In genomic region chr17:56926704-56927103, GRCh38 we compare ENCODE assay signal across 23 cellular contexts. TPM values are rescaled to one million over a fixed set of nuclear protein-coding genes. Genes with fewer than 3 reads are reported as not detected.
DNase-seq lines count a peak whose midpoint lies in the region; ATAC-seq, FAIRE-seq and TF ChIP-seq lines count a peak whose summit lies in the region.
"Had no signal": no experiment of that assay in that cellular context is flagged by ENCODE, and none has a peak within 500 bp of the region (broad histone marks: within the 10 kb centered on the region; RNA-seq: fewer than 3 reads in every experiment).

No MANE protein-coding gene starts in this region.

- H3K36me3 ChIP-seq in K562 (ENCODE audit: control insufficient read depth, insufficient read depth, low read length): no peaks in the 10 kb centered on the region

- H3K27ac ChIP-seq in K562 (ENCODE audit: extremely low read depth, low read depth, low read length) (no peak overlapping the region), foreskin keratinocyte (no peak overlapping the region)
- H3K27ac ChIP-seq: HL-60 had no signal

- H3K27me3 ChIP-seq in K562 (ENCODE audit: control insufficient read depth in 2 of 2, insufficient read depth in 2 of 2, low read length in 2 of 2): no peaks in the 10 kb centered on the region
- no peaks in the 10 kb centered on the region for H3K27me3 ChIP-seq in foreskin keratinocyte

- H4K20me1 ChIP-seq in K562 (replicated peaks; ENCODE audit: control insufficient read depth, insufficient read depth, low read length): no peaks in the 10 kb centered on the region

- intact Hi-C loops in K562 (cut with micrococcal nuclease): no loop called here

- POLR2A ChIA-PET in K562 (lab: Yijun Ruan, JAX): no interaction called here

- H3K4me2 ChIP-seq in K562 (ENCODE audit: insufficient read depth, low read length): no peak overlapping the region

- no peak overlapping the region for H3K4me3 Mint-ChIP-seq in progenitor cell of endocrine pancreas (ENCODE audit: low read depth)
- H3K4me3 Mint-ChIP-seq: CD14-positive monocyte had no signal

- no peak overlapping the region for H3K4me3 ChIP-seq in K562

- DNase-seq in SIG-M5 treated with dmso at 0.1 percent for 504 hours (lab: John Stamatoyannopoulos, UW; ENCODE audit: unreplicated experiment) (peak; percentile 44), SIG-M5 (lab: John Stamatoyannopoulos, UW) (no peak), K562 (ENCODE audit: extremely low read depth in 1 of 4, low spot score in 3 of 4) (no peak), progenitor cell of endocrine pancreas (ENCODE audit: low spot score, unreplicated experiment) (no peak), foreskin keratinocyte (no peak), NCI-H748 treated with DMSO at 0.1 percent for 48 hours (lab: John Stamatoyannopoulos, UW) (no peak)
- DNase-seq in stimulated activated CD4-positive, alpha-beta T cell treated with anti-CD3 and anti-CD28 coated beads, Interleukin-4, amount 100 ng/mL, for 24 hours: no peak
- DNase-seq: EL; HCEC 1CT; Kasumi-1; MM.1S; NCI-H1105; NCI-H146; NCI-H2029; NCI-H2227 treated with DMSO at 0.1 percent for 48 hours; NCI-H510A treated with DMSO at 0.1 percent for 48 hours; NCI-H774; NK-92 treated with Interleukin-12 subunit alpha and Interleukin-12 subunit beta, amount 100 ng/mL, for 24 hours had no signal

- ATAC-seq in K562: no peak
- ATAC-seq in foreskin keratinocyte: no peak
- ATAC-seq: Right ventricle myocardium inferior had no signal

- no peaks in the 10 kb centered on the region for H3K27me3 Mint-ChIP-seq in progenitor cell of endocrine pancreas

- peaks cover 6% of the 10 kb centered on the region for H3K4me1 Mint-ChIP-seq in progenitor cell of endocrine pancreas (ENCODE audit: low read depth)

- CTCF ChIA-PET in K562 (lab: Yijun Ruan, JAX; ENCODE audit: low intra/inter-chr PET ratio): no interaction called here

- H3K36me3 Mint-ChIP-seq in progenitor cell of endocrine pancreas (ENCODE audit: insufficient read depth): peaks cover 7% of the 10 kb centered on the region
- H3K36me3 Mint-ChIP-seq: CD14-positive monocyte had no signal

- no peak for TF ChIP-seq POLR2A in K562 (conservative IDR thresholded peaks at IDR 0.05)

- H2AFZ ChIP-seq in K562 (ENCODE audit: low read depth, low read length): no peak overlapping the region

- H3K9me1 ChIP-seq in K562 (ENCODE audit: control insufficient read depth, insufficient read depth, low read length): no peaks in the 10 kb centered on the region

- no peaks in the 10 kb centered on the region; a peak in 1 of 5 replicates for H3K4me1 ChIP-seq in K562 (replicated peaks in 1 of 2; ENCODE audit: control insufficient read depth in 2 of 2, insufficient read depth in 2 of 2, low read length in 2 of 2)
- no peaks in the 10 kb centered on the region for H3K4me1 ChIP-seq in foreskin keratinocyte

- no peaks in the 10 kb centered on the region for H3K79me2 ChIP-seq in K562 (ENCODE audit: control insufficient read depth, insufficient read depth, low read length)

- FAIRE-seq in K562 (lab: Jason Lieb, UNC): no peak
- FAIRE-seq: A204.1 had no signal

- TF ChIP-seq RAD21 in K562 (CRISPR knock-in tag; conservative IDR thresholded peaks at IDR 0.05 in 1 of 2, IDR thresholded peaks at IDR 0.05 in 1 of 2): no peak

- H3K9me3 Mint-ChIP-seq in progenitor cell of endocrine pancreas (ENCODE audit: low read depth): peaks cover 14% of the 10 kb centered on the region

- H3K9me3 ChIP-seq in K562 (replicated peaks; ENCODE audit: control insufficient read depth, insufficient read depth, low read depth, low read length): no peaks in the 10 kb centered on the region

- H3K9ac ChIP-seq in K562 (ENCODE audit: insufficient read depth in 1 of 2, low read depth in 2 of 2, low read length in 2 of 2): no peak overlapping the region

- 30% methylated on average over 2 of the region's 2 CpGs for WGBS in K562 (ENCODE audit: insufficient coverage, low coverage, missing lambda C conversion rate)

- TF ChIP-seq CTCF in LNCAP (IDR thresholded peaks at IDR 0.05) (peak; percentile 27; the same call in 1 of the 2 replicates), K562 (IDR thresholded peaks at IDR 0.05 in 2 of 3, conservative IDR thresholded peaks at IDR 0.05 in 1 of 3; ENCODE audit: insufficient read depth in 2 of 3, low read depth in 1 of 3, low read length in 3 of 3) (peak in 1 of 3 experiments; percentile 8; a peak in 1 of 6 replicates), progenitor cell of endocrine pancreas (IDR thresholded peaks at IDR 0.05; ENCODE audit: unreplicated experiment) (no peak), foreskin keratinocyte (conservative IDR thresholded peaks at IDR 0.05) (no peak)

- H3K27ac Mint-ChIP-seq in progenitor cell of endocrine pancreas: peak overlapping the region; percentile 57
- H3K27ac Mint-ChIP-seq: CD14-positive monocyte had no signal

- TF ChIP-seq EP300 in K562 (IDR thresholded peaks at IDR 0.05; ENCODE audit: low read length): no peak

- in situ Hi-C loops in K562 (cut with MboI): no loop called here

- BruUV-seq in K562 (replicated peaks; lab: Mats Ljungman, UMichigan): no TSS peak

TF ChIP-seq in K562, 482 proteins besides CTCF, POLR2A, EP300 and RAD21 (continues in another document):
- no peak for TF ChIP-seq ZNF644 (tag; IDR thresholded peaks at IDR 0.05; ENCODE audit: low read depth)

RNA-seq across cellular contexts. Expression of gene TRIM25, which starts 12.9 kb away (rescaled TPM):
- 98.3 and 102 TPM in 2 replicates for total RNA-seq in K562 (2011; cell fraction: chromatin; rRNA removed; ENCODE audit: low replicate concordance)
- 46.4 and 52.8 TPM in 2 replicates for total RNA-seq in K562 (2011; cell fraction: nucleolus; rRNA removed)
- total RNA-seq in K562 (2011; cell fraction: nucleoplasm; rRNA removed): 56.4 and 79.2 TPM in 2 replicates
- total RNA-seq in K562 (2014; rRNA removed) (24.2 and 26.5 TPM in 2 replicates), K562 (2014; rRNA removed; fragmentation: Illumina TruSeq; extraction: Trizol) (28.9 and 33.9 TPM in 2 replicates), K562 (2015; rRNA removed; fragmentation: Illumina TruSeq; extraction: Trizol) (26.9 and 28.6 TPM in 2 replicates), K562 (2021) (46.6 and 49.5 TPM in 2 replicates), progenitor cell of endocrine pancreas (29.9 and 37.6 TPM in 2 replicates), foreskin keratinocyte (66.1 and 72.4 TPM in 2 replicates)
- polyA plus RNA-seq in K562 (2011; rRNA removed) (18.7 and 28.4 TPM in 2 replicates), K562 (2014; fragmentation: Illumina TruSeq; extraction: Trizol) (44.1 and 46.4 TPM in 2 replicates), K562 (2014; fragmentation: Nextera tagmentation; extraction: Ambion mirVana) (1 to 10 TPM; 5.9 to 8.5 TPM), K562 (2014; rRNA removed) (21.9 and 24.5 TPM in 2 replicates), foreskin keratinocyte (29.5 TPM in 2 replicates)
- polyA plus RNA-seq in K562 (2011; cell fraction: cytosol; rRNA removed): 15.8 and 17.8 TPM in 2 replicates
- 60.7 and 84.1 TPM in 2 replicates for polyA plus RNA-seq in K562 (2011; cell fraction: nucleus; rRNA removed)
- polyA plus RNA-seq in K562 (2012): 39.3 and 65.9 TPM in 2 replicates
- polyA minus RNA-seq in K562 (2011; rRNA and poly(A)+ RNA removed): 26.3 and 45.3 TPM in 2 replicates
- 15.9 and 20.9 TPM in 2 replicates for polyA minus RNA-seq in K562 (2011; cell fraction: cytosol; rRNA and poly(A)+ RNA removed)
- polyA minus RNA-seq in K562 (2011; cell fraction: nucleus; rRNA and poly(A)+ RNA removed): 22.1 and 33.8 TPM in 2 replicates

RNA-seq across cellular contexts. Expression of gene COIL, which starts 34.1 kb away (rescaled TPM):
- total RNA-seq in K562 (2011; cell fraction: chromatin; rRNA removed; ENCODE audit: low replicate concordance): 7.4 and 16.0 TPM in 2 replicates
- 4.8 and 6.1 TPM in 2 replicates for total RNA-seq in K562 (2011; cell fraction: nucleolus; rRNA removed)
- total RNA-seq in K562 (2011; cell fraction: nucleoplasm; rRNA removed): 7.6 and 15.8 TPM in 2 replicates
- total RNA-seq in K562 (2014; rRNA removed): 25.2 and 25.7 TPM in 2 replicates
- 37.5 and 42.3 TPM in 2 replicates for total RNA-seq in K562 (2014; rRNA removed; fragmentation: Illumina TruSeq; extraction: Trizol)
- 37.7 and 40.9 TPM in 2 replicates for total RNA-seq in K562 (2015; rRNA removed; fragmentation: Illumina TruSeq; extraction: Trizol)
- 28.7 and 29.4 TPM in 2 replicates for total RNA-seq in K562 (2021)
- polyA plus RNA-seq in K562 (2011; rRNA removed): 18.3 and 25.9 TPM in 2 replicates
- polyA plus RNA-seq in K562 (2011; cell fraction: cytosol; rRNA removed): 5.5 and 9.5 TPM in 2 replicates
- polyA plus RNA-seq in K562 (2011; cell fraction: nucleus; rRNA removed): 5.8 and 7.7 TPM in 2 replicates
- polyA plus RNA-seq in K562 (2012): 18.5 and 24.7 TPM in 2 replicates
- polyA plus RNA-seq in K562 (2014; fragmentation: Illumina TruSeq; extraction: Trizol): 33.2 and 41.3 TPM in 2 replicates
- polyA plus RNA-seq in K562 (2014; fragmentation: Nextera tagmentation; extraction: Ambion mirVana): 10 to 100 TPM; 23.9 to 30.8 TPM
- polyA plus RNA-seq in K562 (2014; rRNA removed): 26.0 and 29.0 TPM in 2 replicates
- 19.6 and 21.9 TPM in 2 replicates for polyA minus RNA-seq in K562 (2011; rRNA and poly(A)+ RNA removed)
- 5.7 and 9.2 TPM in 2 replicates for polyA minus RNA-seq in K562 (2011; cell fraction: cytosol; rRNA and poly(A)+ RNA removed)
- 5.5 and 7.4 TPM in 2 replicates for polyA minus RNA-seq in K562 (2011; cell fraction: nucleus; rRNA and poly(A)+ RNA removed)
- 26.7 and 29.8 TPM in 2 replicates for total RNA-seq in progenitor cell of endocrine pancreas
- 18.6 and 19.9 TPM in 2 replicates for total RNA-seq in foreskin keratinocyte
- 10.2 and 11.6 TPM in 2 replicates for polyA plus RNA-seq in foreskin keratinocyte

RNA-seq across cellular contexts. Expression of gene SCPEP1, which starts 51.2 kb away (rescaled TPM):
- 13.2 and 19.1 TPM in 2 replicates for total RNA-seq in K562 (2011; cell fraction: chromatin; rRNA removed; ENCODE audit: low replicate concordance)
- 15.3 and 21.4 TPM in 2 replicates for total RNA-seq in K562 (2011; cell fraction: nucleolus; rRNA removed)
- total RNA-seq in K562 (2011; cell fraction: nucleoplasm; rRNA removed): 16.1 and 19.9 TPM in 2 replicates
- 5.1 and 5.8 TPM in 2 replicates for total RNA-seq in K562 (2014; rRNA removed)
- 5.7 and 8.2 TPM in 2 replicates for total RNA-seq in K562 (2014; rRNA removed; fragmentation: Illumina TruSeq; extraction: Trizol)
- total RNA-seq in K562 (2015; rRNA removed; fragmentation: Illumina TruSeq; extraction: Trizol): 7.2 and 7.8 TPM in 2 replicates
- 8.1 and 10.0 TPM in 2 replicates for total RNA-seq in K562 (2021)
- polyA plus RNA-seq in K562 (2011; rRNA removed): 8.1 TPM in 2 replicates
- 4.1 and 5.1 TPM in 2 replicates for polyA plus RNA-seq in K562 (2011; cell fraction: cytosol; rRNA removed)
- 12.2 and 20.2 TPM in 2 replicates for polyA plus RNA-seq in K562 (2011; cell fraction: nucleus; rRNA removed)
- 9.6 and 13.4 TPM in 2 replicates for polyA plus RNA-seq in K562 (2012)
- polyA plus RNA-seq in K562 (2014; fragmentation: Illumina TruSeq; extraction: Trizol): 6.6 TPM in 2 replicates
- 10 to 100 TPM; 12.2 to 14.8 TPM for polyA plus RNA-seq in K562 (2014; fragmentation: Nextera tagmentation; extraction: Ambion mirVana)
- 5.4 and 6.8 TPM in 2 replicates for polyA plus RNA-seq in K562 (2014; rRNA removed)
- 2.9 and 4.1 TPM in 2 replicates for polyA minus RNA-seq in K562 (2011; rRNA and poly(A)+ RNA removed)
- polyA minus RNA-seq in K562 (2011; cell fraction: cytosol; rRNA and poly(A)+ RNA removed): 2.6 and 3.1 TPM in 2 replicates
- polyA minus RNA-seq in K562 (2011; cell fraction: nucleus; rRNA and poly(A)+ RNA removed): 3.3 and 4.4 TPM in 2 replicates
- total RNA-seq in progenitor cell of endocrine pancreas: 48.3 and 51.7 TPM in 2 replicates
- total RNA-seq in foreskin keratinocyte: 29.3 and 31.6 TPM in 2 replicates
- 22.4 and 26.2 TPM in 2 replicates for polyA plus RNA-seq in foreskin keratinocyte
